In genomic region chr6:148649454-148649963, GRCh38 we compare ENCODE assay signal across 24 cellular contexts.
DNase-seq lines count a peak whose midpoint lies in the region; ATAC-seq, FAIRE-seq and TF ChIP-seq lines count a peak whose summit lies in the region.
"Had no signal": no experiment of that assay in that cellular context is flagged by ENCODE, and none has a peak within 500 bp of the region (broad histone marks: within the 10 kb centered on the region; RNA-seq: fewer than 3 reads in every experiment).

No MANE protein-coding gene starts in this region.

- H3K27me3 Mint-ChIP-seq in activated B cell treated with CpG ODN at 0.5 μM for 24 hours = no peaks in the 10 kb centered on the region
- H3K27me3 Mint-ChIP-seq in stimulated activated naive B cell treated with anti-CD40 and anti-IgM and Interleukin-4, amounts not matched to agents 10 μg/mL and 1 μg/mL and 100 μg/mL, for 72 hours = no peaks in the 10 kb centered on the region

- DNase-seq in GM12892 (ENCODE audit: insufficient read length) (no peak), activated B cell treated with CpG ODN at 0.5 μM for 24 hours (no peak), AML-193 (lab: John Stamatoyannopoulos, UW) (no peak)
- no peak for DNase-seq in stimulated activated naive B cell treated with anti-CD40 and anti-IgM and Interleukin-4, amounts not matched to agents 10 μg/mL and 1 μg/mL and 100 μg/mL, for 72 hours
- DNase-seq in stimulated activated naive CD4-positive, alpha-beta T cell treated with Interleukin-2 at 50 U/mL for 16 hours (lab: John Stamatoyannopoulos, UW) = no peak
- DNase-seq: activated CD4-positive, alpha-beta T cell treated with anti-CD3 and anti-CD28 coated beads for 48 hours; activated CD8-positive, alpha-beta memory T cell treated with anti-CD3 and anti-CD28 coated beads, Interleukin-2, amount 10 ng/mL, durations not matched to agents 7 days and 5 days; activated naive CD4-positive, alpha-beta T cell treated with anti-CD3 and anti-CD28 coated beads, Interleukin-2, amount 10 ng/mL, durations not matched to agents 7 days and 5 days; activated T-cell treated with anti-CD3 and anti-CD28 coated beads, Interleukin-2, amount 50 U/mL, for 72 hours; amygdala; CD8-positive, alpha-beta memory T cell; colonic mucosa; effector memory CD8-positive, alpha-beta T cell; foreskin fibroblast; GOT3; NCI-H1092 treated with DMSO at 0.1 percent for 48 hours; NCI-H2029; NCI-H69; retina; T-helper 17 cell had no signal

- FAIRE-seq in GM12892 (lab: Jason Lieb, UNC) = peak; percentile 40

- H3K4me1 Mint-ChIP-seq in activated B cell treated with CpG ODN at 0.5 μM for 24 hours = peaks cover 24% of the 10 kb centered on the region
- peaks cover 8 to 22% of the 10 kb centered on the region in 2 donors for H3K4me1 Mint-ChIP-seq in stimulated activated naive B cell treated with anti-CD40 and anti-IgM and Interleukin-4, amounts not matched to agents 10 μg/mL and 1 μg/mL and 100 μg/mL, for 72 hours
- H3K4me1 Mint-ChIP-seq: activated CD8-positive, alpha-beta memory T cell treated with anti-CD3 and anti-CD28 coated beads, Interleukin-2, amount 10 ng/mL, durations not matched to agents 7 days and 5 days; activated naive CD4-positive, alpha-beta T cell treated with anti-CD3 and anti-CD28 coated beads, Interleukin-2, amount 10 ng/mL, durations not matched to agents 7 days and 5 days; CD8-positive, alpha-beta memory T cell; mesothelial cell of epicardium; T-helper 17 cell had no signal

- ATAC-seq in GM21360 (IDR thresholded peaks at IDR 0.05; ENCODE audit: unreplicated experiment) (peak; percentile 66), activated B cell treated with CpG ODN at 0.5 μM for 24 hours (ENCODE audit: low read depth) (peak; percentile 79), HG02588 (IDR thresholded peaks at IDR 0.05; ENCODE audit: unreplicated experiment) (no peak)
- ATAC-seq in stimulated activated naive B cell treated with anti-CD40 and anti-IgM and Interleukin-4, amounts not matched to agents 10 μg/mL and 1 μg/mL and 100 μg/mL, for 72 hours (replicated peaks) = peak; percentile 83 to 90
- ATAC-seq: activated CD8-positive, alpha-beta memory T cell treated with anti-CD3 and anti-CD28 coated beads, Interleukin-2, amount 10 ng/mL, durations not matched to agents 7 days and 5 days; activated T-cell treated with anti-CD3 and anti-CD28 coated beads, Interleukin-2, amount 50 U/mL, for 72 hours; effector memory CD8-positive, alpha-beta T cell; T-helper 17 cell had no signal

- intact Hi-C loops in activated B cell treated with CpG ODN at 0.5 μM for 24 hours (cut with micrococcal nuclease) = loop anchor here (5.0 kb wide), 2 partner anchors 33 to 42 kb away; no protein-coding TSS in a partner anchor

- H3K36me3 Mint-ChIP-seq in activated B cell treated with CpG ODN at 0.5 μM for 24 hours (ENCODE audit: low read depth) = no peaks in the 10 kb centered on the region
- peaks cover 3 to 5% of the 10 kb centered on the region in 2 donors for H3K36me3 Mint-ChIP-seq in stimulated activated naive B cell treated with anti-CD40 and anti-IgM and Interleukin-4, amounts not matched to agents 10 μg/mL and 1 μg/mL and 100 μg/mL, for 72 hours
- H3K36me3 Mint-ChIP-seq: activated naive CD4-positive, alpha-beta T cell treated with anti-CD3 and anti-CD28 coated beads, Interleukin-2, amount 10 ng/mL, durations not matched to agents 7 days and 5 days had no signal

- TF ChIP-seq POLR2A in GM12892 (IDR thresholded peaks at IDR 0.05; ENCODE audit: low read depth, low read length) = no peak

- H3K27ac Mint-ChIP-seq in activated B cell treated with CpG ODN at 0.5 μM for 24 hours = peak overlapping the region; percentile 76
- no peak overlapping the region for H3K27ac Mint-ChIP-seq in stimulated activated naive B cell treated with anti-CD40 and anti-IgM and Interleukin-4, amounts not matched to agents 10 μg/mL and 1 μg/mL and 100 μg/mL, for 72 hours
- H3K27ac Mint-ChIP-seq: activated CD8-positive, alpha-beta memory T cell treated with anti-CD3 and anti-CD28 coated beads, Interleukin-2, amount 10 ng/mL, durations not matched to agents 7 days and 5 days; activated naive CD4-positive, alpha-beta T cell treated with anti-CD3 and anti-CD28 coated beads, Interleukin-2, amount 10 ng/mL, durations not matched to agents 7 days and 5 days; activated T-cell treated with anti-CD3 and anti-CD28 coated beads, Interleukin-2, amount 50 U/mL, for 72 hours; CD8-positive, alpha-beta memory T cell; effector memory CD8-positive, alpha-beta T cell; mesothelial cell of epicardium; natural killer cell treated with Interleukin-12 subunit alpha and Interleukin-12 subunit beta and Interleukin-15 and Interleukin-18, amount 100 ng/mL, for 72 hours; T-helper 17 cell had no signal

- H3K4me3 Mint-ChIP-seq in activated B cell treated with CpG ODN at 0.5 μM for 24 hours = peak overlapping the region; percentile 60
- peak overlapping the region; percentile 49 to 52 for H3K4me3 Mint-ChIP-seq in stimulated activated naive B cell treated with anti-CD40 and anti-IgM and Interleukin-4, amounts not matched to agents 10 μg/mL and 1 μg/mL and 100 μg/mL, for 72 hours
- H3K4me3 Mint-ChIP-seq: activated CD8-positive, alpha-beta memory T cell treated with anti-CD3 and anti-CD28 coated beads, Interleukin-2, amount 10 ng/mL, durations not matched to agents 7 days and 5 days; activated naive CD4-positive, alpha-beta T cell treated with anti-CD3 and anti-CD28 coated beads, Interleukin-2, amount 10 ng/mL, durations not matched to agents 7 days and 5 days; activated T-cell treated with anti-CD3 and anti-CD28 coated beads, Interleukin-2, amount 50 U/mL, for 72 hours; effector memory CD8-positive, alpha-beta T cell; mesothelial cell of epicardium; natural killer cell treated with Interleukin-12 subunit alpha and Interleukin-12 subunit beta and Interleukin-15 and Interleukin-18, amount 100 ng/mL, for 72 hours; T-helper 17 cell had no signal

- peaks cover 4% of the 10 kb centered on the region for H3K9me3 Mint-ChIP-seq in activated B cell treated with CpG ODN at 0.5 μM for 24 hours
- H3K9me3 Mint-ChIP-seq in stimulated activated naive B cell treated with anti-CD40 and anti-IgM and Interleukin-4, amounts not matched to agents 10 μg/mL and 1 μg/mL and 100 μg/mL, for 72 hours = peaks cover 5% of the 10 kb centered on the region in 2 donors
- H3K9me3 Mint-ChIP-seq: effector memory CD8-positive, alpha-beta T cell; natural killer cell treated with Interleukin-12 subunit alpha and Interleukin-12 subunit beta and Interleukin-15 and Interleukin-18, amount 100 ng/mL, for 72 hours had no signal

- CTCF ChIA-PET in activated B cell treated with CpG ODN at 0.5 μM for 24 hours (lab: Charles Lee) = no interaction called here

- POLR2A ChIA-PET in activated B cell treated with CpG ODN at 0.5 μM for 24 hours (lab: Charles Lee) = interaction anchor here (0.8 to 1.4 kb wide), 3 partner anchors 9 to 28 kb away, joined by 3 to 4 read pairs (median 3); no protein-coding TSS in a partner anchor

- TF ChIP-seq CTCF in activated B cell treated with CpG ODN at 0.5 μM for 24 hours (IDR thresholded peaks at IDR 0.05) = no peak
